ENCODE assay signal across 21 cellular contexts in the genomic region with DNA sequence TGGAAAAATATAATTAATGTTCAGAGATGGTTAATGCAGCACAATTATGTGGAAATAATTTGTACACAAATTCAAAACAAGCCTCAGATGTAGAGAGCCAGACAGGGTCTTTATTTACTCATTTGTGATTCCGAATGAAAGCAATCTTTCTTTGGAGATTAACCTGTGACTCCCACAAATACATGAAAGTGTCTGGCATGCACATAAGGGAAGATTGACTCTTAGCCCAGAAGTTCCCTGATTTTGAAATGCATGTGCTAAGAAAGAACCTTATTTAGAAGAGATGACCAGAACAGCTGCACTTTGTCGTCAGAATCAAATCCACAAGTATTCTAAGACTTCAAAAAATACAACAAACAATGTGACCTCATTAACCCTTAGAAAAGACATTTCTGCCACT. TPM values are rescaled to one million over a fixed set of nuclear protein-coding genes. Genes with fewer than 3 reads are reported as not detected.
DNase-seq lines count a peak whose midpoint lies in the region; ATAC-seq and TF ChIP-seq lines count a peak whose summit lies in the region.
"Had no signal": no experiment of that assay in that cellular context is flagged by ENCODE, and none has a peak within 500 bp of the region (broad histone marks: within the 10 kb centered on the region; RNA-seq: fewer than 3 reads in every experiment).

No MANE protein-coding gene starts in this region.

- H4K8ac ChIP-seq in mesendoderm (ENCODE audit: low read depth, low read length): no peak overlapping the region

- H3K56ac ChIP-seq in mesendoderm (ENCODE audit: low read length): no peak overlapping the region

- H3K27me3 ChIP-seq in adipocyte (replicated peaks; ENCODE audit: control insufficient read depth, insufficient read depth, low read length) (no peaks in the 10 kb centered on the region), mesendoderm (ENCODE audit: insufficient read depth, low read length, poor library complexity) (no peaks in the 10 kb centered on the region)
- H3K27me3 ChIP-seq: adrenal gland had no signal

- no peak overlapping the region for H3K4me2 ChIP-seq in mesendoderm (ENCODE audit: low read length)

- H3K9ac ChIP-seq in adipocyte (ENCODE audit: low read length): peak overlapping the region; percentile 80
- no peak overlapping the region for H3K9ac ChIP-seq in mesendoderm (ENCODE audit: low read length)

- H2AK5ac ChIP-seq in mesendoderm (ENCODE audit: low read length): no peak overlapping the region

- no peak overlapping the region for H2BK120ac ChIP-seq in mesendoderm (ENCODE audit: low read depth, low read length)

- H4K5ac ChIP-seq in mesendoderm (ENCODE audit: low read length): no peak overlapping the region

- H3K4me3 ChIP-seq in AG09309 (ENCODE audit: control insufficient read depth, low read depth, low read length): no peak overlapping the region
- peak overlapping the region; percentile 44 for H3K4me3 ChIP-seq in adipocyte (ENCODE audit: low read length)
- H3K4me3 ChIP-seq in foreskin fibroblast (ENCODE audit: low read depth in 1 of 2, low read length in 2 of 2): no peak overlapping the region
- no peak overlapping the region for H3K4me3 ChIP-seq in mesendoderm (ENCODE audit: low read length)
- H3K4me3 ChIP-seq: adrenal gland had no signal

- TF ChIP-seq CTCF in AG09309 (IDR thresholded peaks at IDR 0.05; ENCODE audit: control insufficient read depth, insufficient read depth, low read depth, low read length, missing control alignments) (no peak), foreskin fibroblast (IDR thresholded peaks at IDR 0.05; ENCODE audit: low read depth, low read length) (no peak), omental fat pad (IDR thresholded peaks at IDR 0.05) (no peak)

- ATAC-seq in omental fat pad (ENCODE audit: low FRiP score): peak; percentile 56
- no peak for ATAC-seq in stimulated activated naive CD8-positive, alpha-beta T cell treated with anti-CD3 and anti-CD28 coated beads, Interleukin-15, Interleukin-2, amounts not matched to agents 100 U/mL and 50 U/mL, for 24 hours
- ATAC-seq: activated T-cell treated with anti-CD3 and anti-CD28 coated beads, Interleukin-2, amount 50 U/mL, for 4 hours had no signal

- H2BK15ac ChIP-seq in mesendoderm (replicated peaks; ENCODE audit: low read depth): no peak overlapping the region

- no peaks in the 10 kb centered on the region for H3K79me1 ChIP-seq in mesendoderm (ENCODE audit: low read length)

- no CpG with 5 or more reads among the region's 2 CpGs for WGBS in mesendoderm (ENCODE audit: extremely low coverage, insufficient coverage, low lambda C conversion rate)

- H3K4ac ChIP-seq in mesendoderm (ENCODE audit: low read depth, low read length): no peak overlapping the region

- H3K9me3 ChIP-seq in adipocyte (ENCODE audit: control insufficient read depth, low read length): no peaks in the 10 kb centered on the region
- H3K9me3 ChIP-seq: adrenal gland had no signal

- no peaks in the 10 kb centered on the region for H3K36me3 ChIP-seq in adipocyte (ENCODE audit: control insufficient read depth, insufficient read depth, low read length, severe bottlenecking)
- H3K36me3 ChIP-seq in mesendoderm (ENCODE audit: control insufficient read depth, insufficient read depth, low read length): no peaks in the 10 kb centered on the region
- H3K36me3 ChIP-seq: adrenal gland had no signal

- intact Hi-C loops in posterior vena cava (cut with DNase I): no loop called here

- no peaks in the 10 kb centered on the region for H3K79me2 ChIP-seq in mesendoderm (ENCODE audit: control insufficient read depth, insufficient read depth, low read length)

- H3K4me1 ChIP-seq in adipocyte (ENCODE audit: control insufficient read depth, insufficient read depth, low read length): peaks cover 56% of the 10 kb centered on the region
- no peaks in the 10 kb centered on the region for H3K4me1 ChIP-seq in mesendoderm (ENCODE audit: control insufficient read depth, low read depth, low read length)

- no peak overlapping the region for H3K18ac ChIP-seq in mesendoderm (ENCODE audit: low read length)

- H3K27ac ChIP-seq in mesendoderm (ENCODE audit: low read depth, low read length): no peak overlapping the region
- H3K27ac ChIP-seq: RWPE1 had no signal

- no peak overlapping the region for H2BK5ac ChIP-seq in mesendoderm (ENCODE audit: low read length)

- H3K23ac ChIP-seq in mesendoderm (ENCODE audit: low read length): no peak overlapping the region

- DNase-seq in AG09309 (ENCODE audit: low read depth): peak; percentile 28
- DNase-seq in adipocyte (ENCODE audit: low read depth): peak; percentile 86
- peak; percentile 18 to 44 for DNase-seq in foreskin fibroblast
- no peak for DNase-seq in omental fat pad (ENCODE audit: low spot score)
- DNase-seq in mesendoderm: no peak
- DNase-seq in posterior vena cava (ENCODE audit: low spot score): no peak
- DNase-seq in stimulated activated naive CD8-positive, alpha-beta T cell treated with anti-CD3 and anti-CD28 coated beads, Interleukin-15, Interleukin-2, amounts not matched to agents 100 U/mL and 50 U/mL, for 24 hours: no peak
- no peak for DNase-seq in NCI-H1092 (lab: John Stamatoyannopoulos, UW)
- DNase-seq: ACHN; activated CD4-positive, alpha-beta T cell treated with anti-CD3 and anti-CD28 coated beads for 48 hours; activated T-cell treated with anti-CD3 and anti-CD28 coated beads, Interleukin-2, amount 50 U/mL, for 4 hours; adrenal gland; DMS153; MM.1S; NCI-H2081 treated with DMSO at 0.1 percent for 48 hours; NCI-H82; small intestine; T-helper 2 cell had no signal

RNA-seq across cellular contexts. Expression of a gene that starts 45.1 kb away (rescaled TPM):
- total RNA-seq in omental fat pad: 10 to 100 TPM; 13.3 to 24.7 (median 18.3) TPM
- polyA plus RNA-seq in mesendoderm (2013, experiment 1 of 2): 6.7 TPM
- 6.6 TPM for polyA plus RNA-seq in mesendoderm (2013, experiment 2 of 2)
- 10 to 100 TPM in 1 of 2 donors, 1 to 10 TPM in 1; 6.3 to 11.2 TPM for total RNA-seq in posterior vena cava

RNA-seq across cellular contexts. Expression of a gene that starts 48.5 kb away (rescaled TPM):
- under 1 TPM in 3 of 4 donors, not detected in 1; 0.19 to 0.47 (median 0.46) TPM for total RNA-seq in omental fat pad
- polyA plus RNA-seq in mesendoderm (2013, experiment 1 of 2): 0.04 TPM
- 0.10 TPM for polyA plus RNA-seq in mesendoderm (2013, experiment 2 of 2)
- under 1 TPM; 0.14 TPM for total RNA-seq in posterior vena cava
- total RNA-seq: activated T-cell treated with anti-CD3 and anti-CD28 coated beads, Interleukin-2, amount 50 U/mL, for 4 hours; dermis microvascular lymphatic vessel endothelial cell; HT-29 had no signal

Comparison
In these comparisons a context has a peak if more than half of its experiments do, and no peak if none do; other contexts are left out.
1. DNase-seq: peak in AG09309 (single experiment), adipocyte (single experiment) and foreskin fibroblast (2 of 2); none in omental fat pad (single experiment), mesendoderm (single experiment), posterior vena cava (single experiment), stimulated activated naive CD8-positive, alpha-beta T cell treated with anti-CD3 and anti-CD28 coated beads, Interleukin-15, Interleukin-2, amounts not matched to agents 100 U/mL and 50 U/mL, for 24 hours (single experiment) and NCI-H1092 (single experiment).